Comparison of ENCODE assay signal across 14 cellular contexts in genomic region chr16:15881794-15882379, GRCh38. TPM values are rescaled to one million over a fixed set of nuclear protein-coding genes. Genes with fewer than 3 reads are reported as not detected.
DNase-seq lines count a peak whose midpoint lies in the region; ATAC-seq, FAIRE-seq and TF ChIP-seq lines count a peak whose summit lies in the region.
"Had no signal": no experiment of that assay in that cellular context is flagged by ENCODE, and none has a peak within 500 bp of the region (broad histone marks: within the 10 kb centered on the region; RNA-seq: fewer than 3 reads in every experiment).

No MANE protein-coding gene starts in this region.

- in situ Hi-C loops in IMR-90 (cut with MboI; ENCODE audit: low sequenced_read_pairs) (loop anchor here (25.0 kb wide), 1 partner anchor 130 kb away; no protein-coding TSS in a partner anchor), K562 (cut with MboI) (no loop called here)

- H3K4me2 ChIP-seq in IMR-90 (ENCODE audit: low read depth, low read length), result no peak overlapping the region
- no peak overlapping the region; the same call in 1 of the 2 replicates for H3K4me2 ChIP-seq in K562 (ENCODE audit: insufficient read depth, low read length)
- H3K4me2 ChIP-seq: BLaER1 had no signal

- peak overlapping the region in 1 of 2 experiments; percentile 30; a peak in 1 of 4 replicates for H4K8ac ChIP-seq in IMR-90 (ENCODE audit: low read depth in 2 of 2, low read length in 2 of 2)

- H3K14ac ChIP-seq in IMR-90 (replicated peaks; ENCODE audit: low read depth, low read length), result no peak overlapping the region

- H3K56ac ChIP-seq in IMR-90 (ENCODE audit: extremely low read depth, insufficient read depth, low read length), result no peak overlapping the region

- FAIRE-seq in K562 (lab: Jason Lieb, UNC), result peak; percentile 15
- FAIRE-seq: A204.1, GM18507, H54 had no signal

- 0 out of 2 replicates have a peak overlapping the region, but pooled peaks have one; percentile 9 for H2BK20ac ChIP-seq in IMR-90 (ENCODE audit: low read depth, low read length)

- H3K4ac ChIP-seq in IMR-90 (ENCODE audit: low read depth, low read length), result peak overlapping the region; percentile 62

- H3K4me3 Mint-ChIP-seq in CD14-positive monocyte, result no peak overlapping the region

- H3K27ac ChIP-seq in IMR-90 (ENCODE audit: insufficient read depth, low read length) (peak overlapping the region; percentile 16; the same call in 1 of the 2 replicates), K562 (ENCODE audit: extremely low read depth, low read depth, low read length) (peak overlapping the region; percentile 46; the same call in 2 of the 3 replicates)
- H3K27ac ChIP-seq: BLaER1 had no signal

- H2AK9ac ChIP-seq in IMR-90 (replicated peaks; ENCODE audit: low read depth, low read length, poor library complexity), result no peak overlapping the region

- ATAC-seq in IMR-90 (ENCODE audit: low read depth) (no peak), K562 (peak; percentile 37)
- ATAC-seq: HCT116 had no signal

- TF ChIP-seq RAD21 in IMR-90 (IDR thresholded peaks at IDR 0.05; ENCODE audit: low read length), result no peak
- TF ChIP-seq RAD21 in K562 (CRISPR knock-in tag; conservative IDR thresholded peaks at IDR 0.05 in 1 of 2, IDR thresholded peaks at IDR 0.05 in 1 of 2), result no peak

- no peaks in the 10 kb centered on the region; the same call in 1 of the 2 replicates for H4K20me1 ChIP-seq in IMR-90 (ENCODE audit: insufficient read depth, low read length)
- no peaks in the 10 kb centered on the region for H4K20me1 ChIP-seq in K562 (replicated peaks; ENCODE audit: control insufficient read depth, insufficient read depth, low read length)

- peaks cover 0 to 2% (median 0%) of the 10 kb centered on the region in 3 donors for H3K27me3 Mint-ChIP-seq in CD14-positive monocyte (ENCODE audit: low read depth in 3 of 3)
- H3K27me3 Mint-ChIP-seq: CD4-positive, CD25-positive, alpha-beta regulatory T cell had no signal

- H2AFZ ChIP-seq in IMR-90 (replicated peaks; ENCODE audit: low read length, poor library complexity) (no peak overlapping the region), K562 (ENCODE audit: low read depth, low read length) (no peak overlapping the region)

- H3K23ac ChIP-seq in IMR-90 (ENCODE audit: low read depth, low read length), result no peak overlapping the region

- no peak overlapping the region for H3K9ac ChIP-seq in IMR-90 (ENCODE audit: low read depth, low read length)
- H3K9ac ChIP-seq in K562 (ENCODE audit: insufficient read depth in 1 of 2, low read depth in 2 of 2, low read length in 2 of 2), result peak overlapping the region in 1 of 2 experiments; percentile 39; a peak in 1 of 4 replicates
- H3K9ac ChIP-seq: BLaER1 had no signal

- TF ChIP-seq POLR2A in IMR-90 (IDR thresholded peaks at IDR 0.05; ENCODE audit: low read depth, low read length) (no peak), K562 (conservative IDR thresholded peaks at IDR 0.05) (no peak)

- H4K91ac ChIP-seq in IMR-90 (ENCODE audit: insufficient read depth, low read depth, low read length), result peak overlapping the region; percentile 46

- 100% methylated on average over 5 of the region's 13 CpGs; no CpG with 5 or more reads in 1 of the 2 experiments for WGBS in IMR-90 (ENCODE audit: extremely low coverage in 2 of 2, insufficient read length in 1 of 2), 2 experiments
- WGBS in K562 (ENCODE audit: insufficient coverage, low coverage, missing lambda C conversion rate), result 70% methylated on average over 13 of the region's 13 CpGs

- TF ChIP-seq EP300 in K562 (IDR thresholded peaks at IDR 0.05; ENCODE audit: low read length), result no peak

- no peak overlapping the region; the same call in 1 of the 2 replicates for H4K5ac ChIP-seq in IMR-90 (ENCODE audit: low read depth, low read length)

- H2BK5ac ChIP-seq in IMR-90 (ENCODE audit: low read depth, low read length, poor library complexity, severe bottlenecking), result peak overlapping the region; percentile 1

- CTCF ChIA-PET in IMR-90 (lab: Yijun Ruan, JAX) (no interaction called here), K562 (lab: Yijun Ruan, JAX; ENCODE audit: low intra/inter-chr PET ratio) (no interaction called here)

- H3K79me1 ChIP-seq in IMR-90 (ENCODE audit: low read depth in 1 of 2, low read length in 2 of 2), result peaks cover 46 to 78% of the 10 kb centered on the region in 2 experiments

- peaks cover 87% of the 10 kb centered on the region for H3K79me2 ChIP-seq in K562 (ENCODE audit: control insufficient read depth, insufficient read depth, low read length)

- H3K4me1 ChIP-seq in IMR-90 (ENCODE audit: control insufficient read depth, insufficient read depth, low read length) (peaks cover 28% of the 10 kb centered on the region), K562 (replicated peaks in 1 of 2; ENCODE audit: control insufficient read depth in 2 of 2, insufficient read depth in 2 of 2, low read length in 2 of 2) (peaks cover 19 to 46% of the 10 kb centered on the region in 2 experiments)

- DNase-seq in CD14-positive monocyte (ENCODE audit: low spot score) (no peak), IMR-90 (no peak), K562 (ENCODE audit: extremely low read depth in 1 of 4, low spot score in 3 of 4) (peak in 1 of 4 experiments; percentile 44), posterior vena cava (ENCODE audit: low spot score) (peak; percentile 44), DMS53 (lab: John Stamatoyannopoulos, UW) (no peak), putamen (ENCODE audit: low spot score) (no peak)
- no peak for DNase-seq in activated CD8-positive, alpha-beta memory T cell treated with anti-CD3 and anti-CD28 coated beads for 24 hours
- DNase-seq: AML-193; CD4-positive, CD25-positive, alpha-beta regulatory T cell had no signal

- H3K36me3 Mint-ChIP-seq in CD14-positive monocyte, result peaks cover 52 to 55% of the 10 kb centered on the region in 2 donors

- peak overlapping the region; percentile 54; the same call in 2 of the 3 replicates for H2BK15ac ChIP-seq in IMR-90 (ENCODE audit: low read depth, low read length)

- H3K4me3 ChIP-seq in IMR-90 (ENCODE audit: insufficient read depth, low read depth, low read length) (no peak overlapping the region), K562 (no peak overlapping the region)
- H3K4me3 ChIP-seq: BLaER1 had no signal

- peak overlapping the region; percentile 26 to 72 (median 58) for H3K27ac Mint-ChIP-seq in CD14-positive monocyte

- H3K9me3 ChIP-seq in IMR-90 (ENCODE audit: control insufficient read depth, insufficient read depth, low read length), result no peaks in the 10 kb centered on the region
- H3K9me3 ChIP-seq in K562 (replicated peaks; ENCODE audit: control insufficient read depth, insufficient read depth, low read depth, low read length), result no peaks in the 10 kb centered on the region
- H3K9me3 ChIP-seq: BLaER1 had no signal

- BruUV-seq in IMR-90 (replicated peaks; lab: Mats Ljungman, UMichigan), result no TSS peak
- BruUV-seq in K562 (replicated peaks; lab: Mats Ljungman, UMichigan), result no TSS peak

- no peaks in the 10 kb centered on the region for H3K27me3 ChIP-seq in IMR-90 (ENCODE audit: control insufficient read depth, insufficient read depth, low read length)
- H3K27me3 ChIP-seq in K562 (ENCODE audit: control insufficient read depth in 2 of 2, insufficient read depth in 2 of 2, low read length in 2 of 2), result no peaks in the 10 kb centered on the region
- H3K27me3 ChIP-seq: BLaER1 had no signal

- H3K9me1 ChIP-seq in IMR-90 (ENCODE audit: insufficient read depth, low read length) (peaks cover 19% of the 10 kb centered on the region), K562 (ENCODE audit: control insufficient read depth, insufficient read depth, low read length) (no peaks in the 10 kb centered on the region)

- TF ChIP-seq CTCF in CD14-positive monocyte (IDR thresholded peaks at IDR 0.05) (no peak), IMR-90 (conservative IDR thresholded peaks at IDR 0.05; ENCODE audit: low read depth, low read length) (no peak), K562 (IDR thresholded peaks at IDR 0.05 in 2 of 3, conservative IDR thresholded peaks at IDR 0.05 in 1 of 3; ENCODE audit: insufficient read depth in 2 of 3, low read depth in 1 of 3, low read length in 3 of 3) (no peak)

- peak overlapping the region; percentile 66 for H2AK5ac ChIP-seq in IMR-90 (ENCODE audit: low read depth, low read length)

- H2BK120ac ChIP-seq in IMR-90 (ENCODE audit: low read depth, low read length), result no peak overlapping the region

- H3K9me3 Mint-ChIP-seq in CD14-positive monocyte, result no peaks in the 10 kb centered on the region
- H3K9me3 Mint-ChIP-seq: CD4-positive, CD25-positive, alpha-beta regulatory T cell had no signal

- H3K36me3 ChIP-seq in IMR-90 (ENCODE audit: control insufficient read depth, insufficient read depth, low read length), result peaks cover 25% of the 10 kb centered on the region
- peaks cover 78% of the 10 kb centered on the region for H3K36me3 ChIP-seq in K562 (ENCODE audit: control insufficient read depth, insufficient read depth, low read length)

- intact Hi-C loops in CD14-positive monocyte (cut with micrococcal nuclease) (loop anchor here in 1 of 2 donors (10.0 kb wide), 1 partner anchor 1247 kb away; the partner anchor contains the start of genes BFAR and PARN), IMR-90 (cut with micrococcal nuclease) (no loop called here), K562 (cut with micrococcal nuclease) (no loop called here), posterior vena cava (cut with DNase I) (loop anchor here in 1 of 2 donors (10.0 kb wide), 1 partner anchor 133 kb away; no protein-coding TSS in a partner anchor)

- POLR2A ChIA-PET in IMR-90 (lab: Charles Lee; ENCODE audit: unreplicated experiment) (no interaction called here), K562 (lab: Yijun Ruan, JAX) (no interaction called here)

- dilution Hi-C loops in IMR-90 (cut with HindIII; ENCODE audit: low sequenced_read_pairs, unreplicated experiment), result no loop called here

- peaks cover 31% of the 10 kb centered on the region for H3K4me1 Mint-ChIP-seq in CD14-positive monocyte

- H3K18ac ChIP-seq in IMR-90 (ENCODE audit: low read depth, low read length), result peak overlapping the region; percentile 3; the same call in 1 of the 2 replicates

RNA-seq across cellular contexts. Expression of gene CEP20, which starts 6.5 kb away (rescaled TPM):
- 10 to 100 TPM; 24.7 to 27.3 TPM for polyA plus RNA-seq in CD14-positive monocyte
- total RNA-seq in IMR-90 (2012; rRNA removed), result 40.1 and 61.9 TPM in 2 replicates
- polyA plus RNA-seq in IMR-90 (2012; rRNA removed), result 19.8 and 28.8 TPM in 2 replicates
- 4.6 and 6.5 TPM in 2 replicates for polyA plus RNA-seq in IMR-90 (2012; cell fraction: cytosol; rRNA removed)
- polyA plus RNA-seq in IMR-90 (2012; cell fraction: nucleus; rRNA removed; ENCODE audit: low replicate concordance), result 1.9 and 10.9 TPM in 2 replicates
- total RNA-seq in K562 (2011; cell fraction: chromatin; rRNA removed; ENCODE audit: low replicate concordance), result 16.8 and 17.6 TPM in 2 replicates
- total RNA-seq in K562 (2011; cell fraction: nucleolus; rRNA removed), result 6.5 and 8.6 TPM in 2 replicates
- total RNA-seq in K562 (2011; cell fraction: nucleoplasm; rRNA removed), result 16.4 and 23.5 TPM in 2 replicates
- total RNA-seq in K562 (2014; rRNA removed), result 41.3 and 44.9 TPM in 2 replicates
- 102 and 119 TPM in 2 replicates for total RNA-seq in K562 (2014; rRNA removed; fragmentation: Illumina TruSeq; extraction: Trizol)
- 91.8 and 104 TPM in 2 replicates for total RNA-seq in K562 (2015; rRNA removed; fragmentation: Illumina TruSeq; extraction: Trizol)
- 61.2 and 74.2 TPM in 2 replicates for total RNA-seq in K562 (2021)
- polyA plus RNA-seq in K562 (2011; rRNA removed), result 117 and 119 TPM in 2 replicates
- polyA plus RNA-seq in K562 (2011; cell fraction: cytosol; rRNA removed), result 15.8 and 39.6 TPM in 2 replicates
- 12.5 and 15.1 TPM in 2 replicates for polyA plus RNA-seq in K562 (2011; cell fraction: nucleus; rRNA removed)
- polyA plus RNA-seq in K562 (2012), result 63.4 and 74.9 TPM in 2 replicates
- polyA plus RNA-seq in K562 (2014; fragmentation: Illumina TruSeq; extraction: Trizol), result 93.3 and 113 TPM in 2 replicates
- polyA plus RNA-seq in K562 (2014; fragmentation: Nextera tagmentation; extraction: Ambion mirVana), result 100 to 1,000 TPM; 107 to 150 TPM
- polyA plus RNA-seq in K562 (2014; rRNA removed), result 66.4 and 70.1 TPM in 2 replicates
- polyA minus RNA-seq in K562 (2011; rRNA and poly(A)+ RNA removed), result 62.0 and 96.6 TPM in 2 replicates
- 27.4 and 29.0 TPM in 2 replicates for polyA minus RNA-seq in K562 (2011; cell fraction: cytosol; rRNA and poly(A)+ RNA removed)
- 5.4 and 10.9 TPM in 2 replicates for polyA minus RNA-seq in K562 (2011; cell fraction: nucleus; rRNA and poly(A)+ RNA removed)
- 10 to 100 TPM; 25.7 to 25.8 TPM for total RNA-seq in posterior vena cava

RNA-seq across cellular contexts. Expression of gene MYH11, which starts 25.1 kb away (rescaled TPM):
- polyA plus RNA-seq in CD14-positive monocyte (under 1 TPM in 1 of 2 donors, not detected in 1; 0.06 TPM), IMR-90 (2012; rRNA removed) (0.03 and 0.12 TPM in 2 replicates), K562 (2011; rRNA removed) (not detected in 2 replicates), K562 (2014; fragmentation: Illumina TruSeq; extraction: Trizol) (0.03 TPM in 1 of 2 replicates, not detected in the other), K562 (2014; fragmentation: Nextera tagmentation; extraction: Ambion mirVana) (under 1 TPM; 0.07 to 0.10 TPM), K562 (2014; rRNA removed) (0.04 TPM in 1 of 2 replicates, not detected in the other)
- total RNA-seq in IMR-90 (2012; rRNA removed) (under 0.01 TPM in 2 replicates), K562 (2014; rRNA removed) (0.05 TPM in 1 of 2 replicates, not detected in the other), K562 (2014; rRNA removed; fragmentation: Illumina TruSeq; extraction: Trizol) (not detected in 2 replicates), K562 (2015; rRNA removed; fragmentation: Illumina TruSeq; extraction: Trizol) (not detected in 2 replicates), K562 (2021) (0.47 and 0.78 TPM in 2 replicates), posterior vena cava (1,000 to 10,000 TPM; 1,932 to 2,544 TPM)
- polyA plus RNA-seq in IMR-90 (2012; cell fraction: cytosol; rRNA removed), result under 0.01 and 0.02 TPM in 2 replicates
- 0.01 and 0.02 TPM in 2 replicates for polyA plus RNA-seq in IMR-90 (2012; cell fraction: nucleus; rRNA removed; ENCODE audit: low replicate concordance)
- not detected in 2 replicates for total RNA-seq in K562 (2011; cell fraction: chromatin; rRNA removed; ENCODE audit: low replicate concordance)
- not detected in 2 replicates for total RNA-seq in K562 (2011; cell fraction: nucleolus; rRNA removed)
- total RNA-seq in K562 (2011; cell fraction: nucleoplasm; rRNA removed), result 0.15 TPM in 1 of 2 replicates, not detected in the other
- not detected in 2 replicates for polyA plus RNA-seq in K562 (2011; cell fraction: cytosol; rRNA removed)
- polyA plus RNA-seq in K562 (2011; cell fraction: nucleus; rRNA removed), result not detected in 2 replicates
- polyA plus RNA-seq in K562 (2012), result 0.21 and 0.22 TPM in 2 replicates
- polyA minus RNA-seq in K562 (2011; rRNA and poly(A)+ RNA removed), result not detected in 2 replicates
- not detected in 2 replicates for polyA minus RNA-seq in K562 (2011; cell fraction: cytosol; rRNA and poly(A)+ RNA removed)
- 0.11 TPM in 1 of 2 replicates, not detected in the other for polyA minus RNA-seq in K562 (2011; cell fraction: nucleus; rRNA and poly(A)+ RNA removed)
- total RNA-seq: CD4-positive, CD25-positive, alpha-beta regulatory T cell had no signal

Comparison
In these comparisons a context has a peak if more than half of its experiments do, and no peak if none do; other contexts are left out.
1. RNA of gene MYH11, which starts 25.1 kb away (total RNA-seq): 1,932 to 2,544 TPM in posterior vena cava; 0.05 to 0.78 TPM in K562 and under 0.01 TPM in IMR-90; every median in the first group is over 1,000 times any median in the second.